Comparison of ENCODE assay signal across 14 cellular contexts in the genomic region with DNA sequence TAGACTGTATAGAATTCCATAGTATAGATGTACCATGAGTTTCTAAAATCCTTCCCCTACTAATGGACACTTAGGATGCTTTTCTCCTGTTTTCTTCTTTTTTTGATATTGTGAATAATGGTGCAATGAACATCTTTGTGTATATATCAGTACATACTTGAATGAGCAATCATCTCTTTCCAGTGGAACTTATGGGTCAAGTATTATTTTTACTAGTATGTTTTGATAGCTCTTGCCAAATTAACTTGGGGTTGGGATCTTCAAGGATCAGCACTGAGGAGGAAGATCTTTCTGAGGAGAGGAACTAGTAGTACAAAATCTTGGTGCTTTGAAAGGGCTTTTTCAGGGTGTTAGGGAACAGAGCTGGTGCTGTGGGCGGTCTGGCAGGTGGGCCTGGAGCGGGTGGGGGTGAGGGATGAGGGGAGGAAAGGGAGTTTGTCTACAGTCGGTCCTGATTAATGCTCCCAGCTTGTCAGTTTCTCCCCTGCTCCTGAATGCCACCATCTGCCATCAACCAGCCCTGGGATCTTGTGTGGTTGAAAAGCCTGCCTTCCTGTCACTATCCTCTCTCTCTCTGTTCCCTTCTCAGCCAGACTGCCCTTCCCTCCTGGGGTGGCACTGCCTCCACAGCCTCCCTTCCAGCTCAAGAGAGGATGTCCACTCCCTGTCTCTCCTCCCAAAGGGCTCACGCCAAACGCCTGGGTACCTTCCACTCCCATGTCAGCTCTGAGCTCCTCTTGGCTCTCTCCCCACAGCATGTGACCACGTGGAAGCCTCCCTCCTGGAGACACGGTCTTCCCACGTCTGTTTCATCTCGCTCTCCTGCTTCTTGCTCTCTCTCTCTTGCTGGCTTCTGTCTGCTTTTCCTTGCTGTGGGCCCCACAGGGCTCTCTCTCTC.
DNase-seq lines count a peak whose midpoint lies in the region; ATAC-seq, FAIRE-seq and TF ChIP-seq lines count a peak whose summit lies in the region.
"Had no signal": no experiment of that assay in that cellular context is flagged by ENCODE, and none has a peak within 500 bp of the region (broad histone marks: within the 10 kb centered on the region; RNA-seq: fewer than 3 reads in every experiment).

No MANE protein-coding gene starts in this region.

- TF ChIP-seq CTCF in fibroblast of the aortic adventitia (IDR thresholded peaks at IDR 0.05; ENCODE audit: insufficient read depth, low read length) (no peak), osteocyte (IDR thresholded peaks at IDR 0.05) (no peak)

- H3K9me3 Mint-ChIP-seq in osteocyte (ENCODE audit: unreplicated experiment): no peaks in the 10 kb centered on the region
- H3K9me3 Mint-ChIP-seq: activated T-cell treated with anti-CD3 and anti-CD28 coated beads, Interleukin-2, amount 50 U/mL, for 24 hours had no signal

- H3K4me3 Mint-ChIP-seq in osteocyte (ENCODE audit: unreplicated experiment): no peak overlapping the region
- H3K4me3 Mint-ChIP-seq: activated T-cell treated with anti-CD3 and anti-CD28 coated beads, Interleukin-2, amount 50 U/mL, for 24 hours had no signal

- no peaks in the 10 kb centered on the region for H3K36me3 Mint-ChIP-seq in osteocyte (ENCODE audit: unreplicated experiment)

- H3K4me3 ChIP-seq in adipocyte (ENCODE audit: low read length): no peak overlapping the region
- H3K4me3 ChIP-seq in fibroblast of the aortic adventitia (ENCODE audit: low read depth, low read length): no peak overlapping the region
- H3K4me3 ChIP-seq: ascending aorta had no signal

- H3K9ac ChIP-seq in adipocyte (ENCODE audit: low read length): no peak overlapping the region

- no peaks in the 10 kb centered on the region for H3K27me3 Mint-ChIP-seq in osteocyte (ENCODE audit: unreplicated experiment)
- H3K27me3 Mint-ChIP-seq: activated T-cell treated with anti-CD3 and anti-CD28 coated beads, Interleukin-2, amount 50 U/mL, for 24 hours had no signal

- no peak for FAIRE-seq in frontal cortex (lab: Jason Lieb, UNC)
- FAIRE-seq: endothelial cell of umbilical vein had no signal

- H3K27me3 ChIP-seq in adipocyte (replicated peaks; ENCODE audit: control insufficient read depth, insufficient read depth, low read length): no peaks in the 10 kb centered on the region
- H3K27me3 ChIP-seq: ascending aorta had no signal

- H3K4me1 ChIP-seq in adipocyte (ENCODE audit: control insufficient read depth, insufficient read depth, low read length): no peaks in the 10 kb centered on the region

- no peaks in the 10 kb centered on the region for H3K9me3 ChIP-seq in adipocyte (ENCODE audit: control insufficient read depth, low read length)
- H3K9me3 ChIP-seq: ascending aorta had no signal

- DNase-seq in DMS 273 treated with DMSO at 0.1 percent for 48 hours (lab: John Stamatoyannopoulos, UW) (peak; percentile 24), adipocyte (ENCODE audit: low read depth) (peak; percentile 40), fibroblast of the aortic adventitia (ENCODE audit: low read depth) (peak; percentile 39), osteocyte (ENCODE audit: extremely low spot score, unreplicated experiment) (peak; percentile 67), NCI-H146 (lab: John Stamatoyannopoulos, UW) (no peak), T-helper 9 cell (no peak), frontal cortex (ENCODE audit: low spot score in 2 of 2) (no peak)
- DNase-seq: activated T-cell treated with anti-CD3 and anti-CD28 coated beads, Interleukin-2, amount 50 U/mL, for 24 hours; mammary epithelial cell; NCI-H2081; stimulated activated CD4-positive, alpha-beta T cell treated with anti-CD3 and anti-CD28 coated beads, Interleukin-1b, Interleukin-23, amount 100 ng/mL, for 48 hours had no signal

- peaks cover 2% of the 10 kb centered on the region for H3K4me1 Mint-ChIP-seq in osteocyte (ENCODE audit: unreplicated experiment)

- no peak overlapping the region for H3K27ac Mint-ChIP-seq in osteocyte (ENCODE audit: unreplicated experiment)
- H3K27ac Mint-ChIP-seq: activated T-cell treated with anti-CD3 and anti-CD28 coated beads, Interleukin-2, amount 50 U/mL, for 24 hours had no signal

- ATAC-seq in HG02678 (IDR thresholded peaks at IDR 0.05; ENCODE audit: unreplicated experiment): no peak

- H3K36me3 ChIP-seq in adipocyte (ENCODE audit: control insufficient read depth, insufficient read depth, low read length, severe bottlenecking): no peaks in the 10 kb centered on the region

Comparison
In these comparisons a context has a peak if more than half of its experiments do, and no peak if none do; other contexts are left out.
1. DNase-seq: peak in DMS 273 treated with DMSO at 0.1 percent for 48 hours (single experiment), adipocyte (single experiment), fibroblast of the aortic adventitia (single experiment) and osteocyte (single experiment); none in NCI-H146 (single experiment), T-helper 9 cell (single experiment) and frontal cortex (0 of 2).